ENCODE assay signal across 20 cellular contexts in the genomic region with DNA sequence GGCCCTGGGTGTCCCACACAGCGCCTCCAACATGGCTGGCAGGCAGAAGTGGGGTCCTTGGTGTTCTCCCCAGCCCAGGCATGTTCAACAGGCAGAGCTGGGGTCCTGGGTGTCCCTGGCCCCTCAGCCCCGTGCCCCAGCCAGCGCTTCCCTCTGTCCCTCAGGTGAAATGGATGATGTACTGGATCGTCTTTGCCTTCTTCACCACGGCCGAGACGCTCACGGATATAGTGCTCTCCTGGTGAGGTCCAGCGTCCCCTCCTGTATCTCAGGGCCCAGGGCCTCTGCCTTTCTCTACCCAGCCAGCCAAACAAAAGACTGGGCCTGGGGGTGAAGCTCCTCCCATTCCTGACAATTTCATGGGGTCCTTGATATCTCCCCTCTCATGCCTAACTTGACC. TPM values are rescaled to one million over a fixed set of nuclear protein-coding genes. Genes with fewer than 3 reads are reported as not detected.
DNase-seq lines count a peak whose midpoint lies in the region; ATAC-seq, FAIRE-seq and TF ChIP-seq lines count a peak whose summit lies in the region.
"Had no signal": no experiment of that assay in that cellular context is flagged by ENCODE, and none has a peak within 500 bp of the region (broad histone marks: within the 10 kb centered on the region; RNA-seq: fewer than 3 reads in every experiment).

No MANE protein-coding gene starts in this region.

- H2BK12ac ChIP-seq in H1 (ENCODE audit: low read depth, low read length): no peak overlapping the region

- H3K18ac ChIP-seq in H1 (ENCODE audit: extremely low read depth, low read length): no peak overlapping the region

- H3K14ac ChIP-seq in H1 (ENCODE audit: insufficient read length): no peak overlapping the region

- H3K23me2 ChIP-seq in H1 (ENCODE audit: low read depth, low read length): peaks cover 13% of the 10 kb centered on the region

- no peak overlapping the region for H3K4me3 ChIP-seq in left ventricle myocardium inferior
- no peak overlapping the region for H3K4me3 ChIP-seq in H1 (ENCODE audit: extremely low read depth in 1 of 4, insufficient read depth in 2 of 4, low read depth in 3 of 4, low read length in 4 of 4)
- no peak overlapping the region for H3K4me3 ChIP-seq in esophagus muscularis mucosa
- H3K4me3 ChIP-seq: A549 had no signal

- H3K79me2 ChIP-seq in H1 (ENCODE audit: control insufficient read depth in 1 of 2, insufficient read depth in 2 of 2, low read length in 2 of 2): no peaks in the 10 kb centered on the region

- peaks cover 3% of the 10 kb centered on the region in 2 experiments for H4K20me1 ChIP-seq in H1 (replicated peaks in 1 of 2; ENCODE audit: control insufficient read depth in 1 of 2, insufficient read depth in 2 of 2, low read length in 2 of 2)

- H3K23ac ChIP-seq in H1 (ENCODE audit: insufficient read length): no peak overlapping the region

- TF ChIP-seq EP300 in H1 (IDR thresholded peaks at IDR 0.05; ENCODE audit: borderline replicate concordance in 1 of 2, low read depth in 2 of 2, low read length in 2 of 2) (no peak), esophagus muscularis mucosa (IDR thresholded peaks at IDR 0.05) (no peak)

- no peak overlapping the region for H2AK5ac ChIP-seq in H1 (ENCODE audit: low read depth, low read length)

- no peak for TF ChIP-seq CTCF in left ventricle myocardium inferior (IDR thresholded peaks at IDR 0.05; ENCODE audit: borderline replicate concordance)
- TF ChIP-seq CTCF in H1 (IDR thresholded peaks at IDR 0.05; ENCODE audit: control extremely low read depth in 1 of 3, insufficient read depth in 1 of 3, low read depth in 1 of 3, low read length in 3 of 3): no peak
- no peak for TF ChIP-seq CTCF in nephron progenitor cell (IDR thresholded peaks at IDR 0.05)
- TF ChIP-seq CTCF in esophagus muscularis mucosa (IDR thresholded peaks at IDR 0.05): no peak

- no peak overlapping the region for H2BK20ac ChIP-seq in H1 (ENCODE audit: low read length)

- H3K27me3 ChIP-seq in left ventricle myocardium inferior (ENCODE audit: low read depth) (no peaks in the 10 kb centered on the region), H1 (replicated peaks in 1 of 4; ENCODE audit: control insufficient read depth in 3 of 4, extremely low read depth in 1 of 4, insufficient read depth in 3 of 4, low read length in 3 of 4) (no peaks in the 10 kb centered on the region; a peak in 1 of 7 replicates), esophagus muscularis mucosa (no peaks in the 10 kb centered on the region)

- H3K9ac ChIP-seq in H1 (replicated peaks in 1 of 4; ENCODE audit: extremely low read depth in 1 of 4, low read depth in 3 of 4, low read length in 3 of 4): no peak overlapping the region; a peak in 1 of 7 replicates

- no peak for FAIRE-seq in H1 (lab: Jason Lieb, UNC)
- FAIRE-seq: A549, GM12892, GM19239 had no signal

- WGBS in H1 (ENCODE audit: extremely low coverage in 1 of 2, insufficient coverage in 1 of 2, insufficient read length in 1 of 2, insufficient replicate concordance in 2 of 2, low coverage in 1 of 2, low lambda C conversion rate in 2 of 2, missing lambda C conversion rate in 1 of 2), 2 experiments: 82% methylated on average over 9 of the region's 9 CpGs; no CpG with 5 or more reads in 1 of the 2 experiments
- 95% methylated on average over 9 of the region's 9 CpGs for WGBS in esophagus muscularis mucosa

- intact Hi-C loops in Right ventricle myocardium inferior (cut with DNase I) (no loop called here), left ventricle myocardium inferior (cut with micrococcal nuclease) (no loop called here), sciatic nerve (cut with DNase I) (no loop called here), esophagus muscularis mucosa (cut with DNase I) (no loop called here)

- no peak overlapping the region for H2AFZ ChIP-seq in H1 (ENCODE audit: low read length)
- H2AFZ ChIP-seq: GM23338 had no signal

- H2BK120ac ChIP-seq in H1 (replicated peaks; ENCODE audit: low read depth, low read length): no peak overlapping the region

- H3K9me3 Mint-ChIP-seq in nephron progenitor cell: no peaks in the 10 kb centered on the region
- H3K9me3 Mint-ChIP-seq: CD4-positive, alpha-beta T cell; GM23338 had no signal

- H3K4me1 ChIP-seq in left ventricle myocardium inferior (peaks cover 36% of the 10 kb centered on the region), H1 (replicated peaks in 1 of 4; ENCODE audit: control insufficient read depth in 3 of 4, insufficient read depth in 4 of 4, low read length in 3 of 4) (peaks cover 0 to 20% (median 14%) of the 10 kb centered on the region in 4 experiments; a peak in 6 of 7 replicates), esophagus muscularis mucosa (peaks cover 26 to 31% (median 28%) of the 10 kb centered on the region in 4 donors)

- no peak overlapping the region for H2BK15ac ChIP-seq in H1 (ENCODE audit: low read length)

- H4K5ac ChIP-seq in H1 (ENCODE audit: insufficient read length, low read depth, low read length): no peak overlapping the region

- TF ChIP-seq POLR2A in H1 (IDR thresholded peaks at IDR 0.05; ENCODE audit: control extremely low read depth in 1 of 2, low read depth in 2 of 2, low read length in 2 of 2) (no peak), esophagus muscularis mucosa (IDR thresholded peaks at IDR 0.05; ENCODE audit: low read depth) (no peak)

- H4K8ac ChIP-seq in H1 (ENCODE audit: extremely low read depth, insufficient read depth, low read length): peak overlapping the region; percentile 53; the same call in 1 of the 2 replicates

- no peak overlapping the region for H4K91ac ChIP-seq in H1 (replicated peaks; ENCODE audit: insufficient read length, low read length)

- H3K36me3 ChIP-seq in left ventricle myocardium inferior (peaks cover 4% of the 10 kb centered on the region), H1 (ENCODE audit: control insufficient read depth in 2 of 4, insufficient read depth in 4 of 4, low read length in 3 of 4) (peaks cover 0 to under 1% (median 0%) of the 10 kb centered on the region in 4 experiments; a peak in 2 of 8 replicates), esophagus muscularis mucosa (peaks cover 0 to 29% (median 16%) of the 10 kb centered on the region in 4 donors)

- CTCF ChIA-PET in H1 (lab: Charles Lee; ENCODE audit: partially characterized antibody): interaction anchor here (0.6 to 1.7 kb wide), 3 partner anchors 11 to 545 kb away, joined by 3 to 7 read pairs (median 4); no protein-coding TSS in a partner anchor

- ATAC-seq in Right ventricle myocardium inferior: no peak
- ATAC-seq in sciatic nerve: no peak
- ATAC-seq: A549, GM23338, HCT116 had no signal

- H3K9me3 ChIP-seq in left ventricle myocardium inferior (replicated peaks) (no peaks in the 10 kb centered on the region), H1 (ENCODE audit: insufficient read depth in 2 of 2, low read depth in 1 of 2, low read length in 1 of 2) (no peaks in the 10 kb centered on the region), esophagus muscularis mucosa (no peaks in the 10 kb centered on the region)
- H3K9me3 ChIP-seq: A549 had no signal

- H3K4me3 Mint-ChIP-seq in nephron progenitor cell: peak overlapping the region; percentile 52
- H3K4me3 Mint-ChIP-seq: GM23338 had no signal

- H3K36me3 Mint-ChIP-seq in nephron progenitor cell (ENCODE audit: low read depth): peaks cover 10% of the 10 kb centered on the region

- no peak for TF ChIP-seq RAD21 in H1 (IDR thresholded peaks at IDR 0.05 in 1 of 2, conservative IDR thresholded peaks at IDR 0.05 in 1 of 2; ENCODE audit: low read depth in 2 of 2, low read length in 2 of 2)

- POLR2A ChIA-PET in H1 (lab: Charles Lee; ENCODE audit: partially characterized antibody): interaction anchor here (0.8 to 4.0 kb wide), 2 partner anchors 8 to 125 kb away, joined by 3 to 22 read pairs; no protein-coding TSS in a partner anchor

- H3K79me1 ChIP-seq in H1 (ENCODE audit: low read depth, low read length): 0 out of 2 replicates have a peak, but pooled peaks cover 3% of the 10 kb centered on the region

- no peak overlapping the region for H3K56ac ChIP-seq in H1 (replicated peaks; ENCODE audit: insufficient read length, low read depth, low read length)

- no peaks in the 10 kb centered on the region for H3K27me3 Mint-ChIP-seq in nephron progenitor cell (ENCODE audit: low read depth, poor library complexity)
- H3K27me3 Mint-ChIP-seq: CD4-positive, alpha-beta T cell had no signal

- no peak overlapping the region for H3K4me2 ChIP-seq in H1 (ENCODE audit: insufficient read depth in 1 of 2, low read depth in 2 of 2, low read length in 2 of 2)
- H3K4me2 ChIP-seq: A549, GM23338 had no signal

- peaks cover 54% of the 10 kb centered on the region for H3K4me1 Mint-ChIP-seq in nephron progenitor cell

- H3K27ac Mint-ChIP-seq in nephron progenitor cell: no peak overlapping the region
- H3K27ac Mint-ChIP-seq: CD4-positive, alpha-beta T cell had no signal

- DNase-seq in Right ventricle myocardium inferior (ENCODE audit: missing footprints) (peak; percentile 41), left ventricle myocardium inferior (no peak), H1 (ENCODE audit: low read depth in 1 of 2, low spot score in 2 of 2) (no peak), nephron progenitor cell (no peak), sciatic nerve (ENCODE audit: low spot score) (peak; percentile 45), kidney tubule cell (ENCODE audit: low spot score) (no peak), esophagus muscularis mucosa (ENCODE audit: extremely low spot score) (no peak), NCI-H187 (lab: John Stamatoyannopoulos, UW) (no peak)
- DNase-seq: AML-193; CD4-positive, alpha-beta T cell; DMS153; DMS79; GDM1 had no signal

- H3K4ac ChIP-seq in H1 (replicated peaks; ENCODE audit: insufficient read length, low read depth, low read length): no peak overlapping the region

- H3K27ac ChIP-seq in left ventricle myocardium inferior (replicated peaks) (no peak overlapping the region), H1 (ENCODE audit: low read depth, low read length) (no peak overlapping the region), esophagus muscularis mucosa (replicated peaks in 1 of 4) (peak overlapping the region in 2 of 4 donors; percentile 75 to 80)
- H3K27ac ChIP-seq: 22Rv1, A549, C4-2B had no signal

- peak overlapping the region; percentile 75; the same call in 1 of the 2 replicates for H2BK5ac ChIP-seq in H1 (ENCODE audit: low read depth, low read length)

RNA-seq across cellular contexts. Expression of a gene that starts 2.4 kb away (rescaled TPM):
- total RNA-seq in Right ventricle myocardium inferior (5.2 TPM), left ventricle myocardium inferior (6.6 TPM), sciatic nerve (5.3 TPM), esophagus muscularis mucosa (10 to 100 TPM; 24.5 to 55.9 (median 33.6) TPM)
- 40.2 and 41.4 TPM in 2 replicates for total RNA-seq in H1 (2021; fragmentation: NEBNext Ultra II Directional; extraction: Animal tissue kit (Norgen Biotek cat#: 25700))
- polyA plus RNA-seq in H1 (2011; rRNA removed): 26.5 and 44.7 TPM in 2 replicates
- polyA plus RNA-seq in H1 (2011; cell fraction: cytosol; rRNA removed): 38.9 TPM
- polyA plus RNA-seq in H1 (2011; cell fraction: nucleus; rRNA removed): 64.2 TPM
- polyA plus RNA-seq in H1 (2012, experiment 1 of 2): 29.7 to 48.4 TPM (median 41.9 TPM) in 4 replicates
- polyA plus RNA-seq in H1 (2012, experiment 2 of 2): 34.3 TPM
- 29.8 TPM for polyA plus RNA-seq in H1 (2013, experiment 1 of 2)
- 32.6 TPM for polyA plus RNA-seq in H1 (2013, experiment 2 of 2)
- polyA minus RNA-seq in H1 (2011; rRNA and poly(A)+ RNA removed): 39.8 and 60.9 TPM in 2 replicates
- 26.1 TPM for polyA minus RNA-seq in H1 (2011; cell fraction: cytosol; rRNA and poly(A)+ RNA removed)
- polyA minus RNA-seq in H1 (2011; cell fraction: nucleus; rRNA and poly(A)+ RNA removed): 15.0 TPM

RNA-seq across cellular contexts. Expression of a gene that starts 24.1 kb away (rescaled TPM):
- 5.5 TPM for total RNA-seq in Right ventricle myocardium inferior
- 7.8 TPM for total RNA-seq in left ventricle myocardium inferior
- 35.5 and 39.6 TPM in 2 replicates for total RNA-seq in H1 (2021; fragmentation: NEBNext Ultra II Directional; extraction: Animal tissue kit (Norgen Biotek cat#: 25700))
- 16.2 and 36.0 TPM in 2 replicates for polyA plus RNA-seq in H1 (2011; rRNA removed)
- polyA plus RNA-seq in H1 (2011; cell fraction: cytosol; rRNA removed): 10.2 TPM
- polyA plus RNA-seq in H1 (2011; cell fraction: nucleus; rRNA removed): 69.1 TPM
- 43.9 to 75.3 TPM (median 58.9 TPM) in 4 replicates for polyA plus RNA-seq in H1 (2012, experiment 1 of 2)
- 61.0 TPM for polyA plus RNA-seq in H1 (2012, experiment 2 of 2)
- 5.5 TPM for polyA plus RNA-seq in H1 (2013, experiment 1 of 2)
- polyA plus RNA-seq in H1 (2013, experiment 2 of 2): 5.1 TPM
- 7.8 and 16.3 TPM in 2 replicates for polyA minus RNA-seq in H1 (2011; rRNA and poly(A)+ RNA removed)
- polyA minus RNA-seq in H1 (2011; cell fraction: cytosol; rRNA and poly(A)+ RNA removed): 22.8 TPM
- polyA minus RNA-seq in H1 (2011; cell fraction: nucleus; rRNA and poly(A)+ RNA removed): 79.4 TPM
- 137 TPM for total RNA-seq in sciatic nerve
- 100 to 1,000 TPM in 1 of 4 donors, 10 to 100 TPM in 2, 1 to 10 TPM in 1; 9.6 to 138 (median 13.5) TPM for total RNA-seq in esophagus muscularis mucosa

Comparison
In these comparisons a context has a peak if more than half of its experiments do, and no peak if none do; other contexts are left out.
1. DNase-seq: peak in Right ventricle myocardium inferior (single experiment) and sciatic nerve (single experiment); none in left ventricle myocardium inferior (single experiment), H1 (0 of 2), nephron progenitor cell (single experiment), kidney tubule cell (single experiment), esophagus muscularis mucosa (single experiment) and NCI-H187 (0 of 2).